Comparison of ENCODE assay signal across 12 cellular contexts in genomic region chr9:127444283-127444920, GRCh38. TPM values are rescaled to one million over a fixed set of nuclear protein-coding genes. Genes with fewer than 3 reads are reported as not detected.
A peak's percentile ranks its signal among the peaks of the same experiment; 100 is the strongest.
DNase-seq lines count a peak whose midpoint lies in the region; ATAC-seq and TF ChIP-seq lines count a peak whose summit lies in the region.
"Had no signal": no experiment of that assay in that cellular context is flagged by ENCODE, and none has a peak within 500 bp of the region (broad histone marks: within the 10 kb centered on the region; RNA-seq: fewer than 3 reads in every experiment).

No MANE protein-coding gene starts in this region.

- peaks cover 89% of the 10 kb centered on the region for H3K36me3 Mint-ChIP-seq in MCF 10A (ENCODE audit: insufficient read depth, unreplicated experiment)
- peaks cover 95% of the 10 kb centered on the region for H3K36me3 Mint-ChIP-seq in endodermal cell (ENCODE audit: low read depth)
- H3K36me3 Mint-ChIP-seq in stimulated activated naive CD8-positive, alpha-beta T cell treated with anti-CD3 and anti-CD28 coated beads, Interleukin-15, Interleukin-2, amounts not matched to agents 100 ng/mL and 50 ng/mL, for 24 hours (ENCODE audit: low read depth) = peaks cover 87% of the 10 kb centered on the region

- H4K20me1 ChIP-seq in mammary epithelial cell (ENCODE audit: insufficient read depth, low read length) = peaks cover 22% of the 10 kb centered on the region

- in situ Hi-C loops in mammary epithelial cell (cut with MboI; ENCODE audit: low sequenced_read_pairs in 2 of 2) = loop anchor here in 1 of 2 donors (10.0 kb wide), 1 partner anchor 60 kb away; no protein-coding TSS in a partner anchor
- in situ Hi-C loops in Panc1 (cut with HindIII; ENCODE audit: low pct_unique_long_range_greater_than_20kb, low sequenced_read_pairs) = no loop called here

- H3K4me2 ChIP-seq in mammary epithelial cell (ENCODE audit: insufficient read depth, low read depth, low read length) = no peak overlapping the region

- H3K9ac ChIP-seq in mammary epithelial cell (ENCODE audit: insufficient read depth, low read length) (no peak overlapping the region), endodermal cell (ENCODE audit: extremely low read depth, low read length, poor library complexity, severe bottlenecking) (no peak overlapping the region)

- BruUV-seq in MCF 10A (replicated peaks; lab: Mats Ljungman, UMichigan) = no TSS peak
- no TSS peak for BruUV-seq in mammary epithelial cell (replicated peaks; lab: Mats Ljungman, UMichigan)
- BruUV-seq in Panc1 (replicated peaks; lab: Mats Ljungman, UMichigan) = no TSS peak

- dilution Hi-C loops in mammary epithelial cell (cut with HindIII; ENCODE audit: low sequenced_read_pairs) = loop anchor here (5.0 kb wide), 1 partner anchor 38 kb away; no protein-coding TSS in a partner anchor

- intact Hi-C loops in MCF 10A (cut with micrococcal nuclease) = loop anchor here (10.0 kb wide), 1 partner anchor 230 kb away; no protein-coding TSS in a partner anchor
- intact Hi-C loops in mammary epithelial cell (cut with micrococcal nuclease) = no loop called here
- intact Hi-C loops in Panc1 (cut with micrococcal nuclease; ENCODE audit: unreplicated experiment) = no loop called here

- peaks cover 13% of the 10 kb centered on the region for H3K4me1 ChIP-seq in mammary epithelial cell (ENCODE audit: insufficient read depth, low read length)
- peaks cover 11% of the 10 kb centered on the region for H3K4me1 ChIP-seq in Panc1 (ENCODE audit: control insufficient read depth, insufficient read depth, low read length)
- H3K4me1 ChIP-seq in endodermal cell (ENCODE audit: control insufficient read depth, insufficient read depth, low read length) = no peaks in the 10 kb centered on the region

- H3K9me3 ChIP-seq in mammary epithelial cell (replicated peaks; ENCODE audit: insufficient read depth, low read length) = peaks cover 14% of the 10 kb centered on the region
- peaks cover 5% of the 10 kb centered on the region; the same call in 1 of the 2 replicates for H3K9me3 ChIP-seq in Panc1 (ENCODE audit: control insufficient read depth, insufficient read depth, low read depth, low read length)
- H3K9me3 ChIP-seq in endodermal cell (ENCODE audit: control insufficient read depth, low read length) = no peaks in the 10 kb centered on the region

- DNase-seq in MCF 10A (ENCODE audit: unreplicated experiment) (no peak), mammary epithelial cell (no peak), Panc1 (ENCODE audit: low read depth, low spot score) (no peak), endodermal cell (peak; percentile 63), medulla oblongata (ENCODE audit: extremely low spot score) (no peak), NCI-H146 (lab: John Stamatoyannopoulos, UW) (no peak)
- DNase-seq: CD4-positive, alpha-beta T cell; effector memory CD8-positive, alpha-beta T cell; heart left ventricle; NCI-H2081 had no signal

- H3K27ac Mint-ChIP-seq in MCF 10A (ENCODE audit: low read depth, unreplicated experiment) (peak overlapping the region; percentile 66), endodermal cell (no peak overlapping the region)
- peak overlapping the region; percentile 59 for H3K27ac Mint-ChIP-seq in stimulated activated naive CD8-positive, alpha-beta T cell treated with anti-CD3 and anti-CD28 coated beads, Interleukin-15, Interleukin-2, amounts not matched to agents 100 ng/mL and 50 ng/mL, for 24 hours
- H3K27ac Mint-ChIP-seq: CD4-positive, alpha-beta T cell had no signal

- H3K4me3 Mint-ChIP-seq in MCF 10A (ENCODE audit: unreplicated experiment) (no peak overlapping the region), endodermal cell (no peak overlapping the region)
- no peak overlapping the region for H3K4me3 Mint-ChIP-seq in stimulated activated naive CD8-positive, alpha-beta T cell treated with anti-CD3 and anti-CD28 coated beads, Interleukin-15, Interleukin-2, amounts not matched to agents 100 ng/mL and 50 ng/mL, for 24 hours
- H3K4me3 Mint-ChIP-seq: CD4-positive, alpha-beta T cell; effector memory CD8-positive, alpha-beta T cell had no signal

- ATAC-seq in Panc1 (peak; percentile 11), GM18873 (IDR thresholded peaks at IDR 0.05; ENCODE audit: low FRiP score, unreplicated experiment) (no peak)
- ATAC-seq: effector memory CD8-positive, alpha-beta T cell had no signal

- H3K27ac ChIP-seq in mammary epithelial cell (ENCODE audit: insufficient read depth, low read depth, low read length) (no peak overlapping the region), Panc1 (ENCODE audit: low read length) (no peak overlapping the region), endodermal cell (ENCODE audit: low read depth, low read length) (no peak overlapping the region)

- CTCF ChIA-PET in MCF 10A (lab: Yijun Ruan, JAX) = interaction anchor here (0.6 to 0.7 kb wide), 3 partner anchors 84 to 229 kb away, joined by 3 to 4 read pairs (median 4); no protein-coding TSS in a partner anchor
- CTCF ChIA-PET in mammary epithelial cell (lab: Charles Lee; ENCODE audit: low non-redundant PET) = no interaction called here
- CTCF ChIA-PET in Panc1 (lab: Charles Lee) = interaction anchor here (0.7 kb wide), 1 partner anchor 147 kb away, joined by 5 read pairs; no protein-coding TSS in a partner anchor

- peaks cover 21% of the 10 kb centered on the region for H3K79me2 ChIP-seq in mammary epithelial cell (ENCODE audit: insufficient read depth, low read length)

- H3K9me3 Mint-ChIP-seq in MCF 10A (ENCODE audit: unreplicated experiment) (no peaks in the 10 kb centered on the region), endodermal cell (peaks cover 34% of the 10 kb centered on the region)
- peaks cover 8% of the 10 kb centered on the region for H3K9me3 Mint-ChIP-seq in stimulated activated naive CD8-positive, alpha-beta T cell treated with anti-CD3 and anti-CD28 coated beads, Interleukin-15, Interleukin-2, amounts not matched to agents 100 ng/mL and 50 ng/mL, for 24 hours
- H3K9me3 Mint-ChIP-seq: CD4-positive, alpha-beta T cell; effector memory CD8-positive, alpha-beta T cell had no signal

- peaks cover 48% of the 10 kb centered on the region for H3K36me3 ChIP-seq in mammary epithelial cell (ENCODE audit: insufficient read depth, low read length)
- peaks cover 13% of the 10 kb centered on the region for H3K36me3 ChIP-seq in Panc1 (ENCODE audit: control insufficient read depth, insufficient read depth, low read length)
- peaks cover 57% of the 10 kb centered on the region for H3K36me3 ChIP-seq in endodermal cell (ENCODE audit: control insufficient read depth, insufficient read depth, low read length)

- H3K27me3 Mint-ChIP-seq in MCF 10A (ENCODE audit: insufficient read depth, unreplicated experiment) (no peaks in the 10 kb centered on the region), endodermal cell (ENCODE audit: insufficient read depth) (no peaks in the 10 kb centered on the region)
- no peaks in the 10 kb centered on the region for H3K27me3 Mint-ChIP-seq in stimulated activated naive CD8-positive, alpha-beta T cell treated with anti-CD3 and anti-CD28 coated beads, Interleukin-15, Interleukin-2, amounts not matched to agents 100 ng/mL and 50 ng/mL, for 24 hours
- H3K27me3 Mint-ChIP-seq: CD4-positive, alpha-beta T cell; effector memory CD8-positive, alpha-beta T cell had no signal

- H3K27me3 ChIP-seq in mammary epithelial cell (ENCODE audit: insufficient read depth, low read length) (no peaks in the 10 kb centered on the region), Panc1 (ENCODE audit: control insufficient read depth, insufficient read depth, low read length) (no peaks in the 10 kb centered on the region), endodermal cell (ENCODE audit: control insufficient read depth, insufficient read depth, low read length, poor library complexity, severe bottlenecking) (no peaks in the 10 kb centered on the region)
- H3K27me3 ChIP-seq: heart left ventricle had no signal

- WGBS in mammary epithelial cell (ENCODE audit: low coverage, missing lambda C conversion rate) = over 99% methylated on average over 17 of the region's 17 CpGs
- WGBS in endodermal cell (ENCODE audit: insufficient coverage in 1 of 2, insufficient read length in 1 of 2), 2 experiments = 92 to 97% methylated on average over 14 to 17 of the region's 17 CpGs

- peaks cover 40% of the 10 kb centered on the region for H3K4me1 Mint-ChIP-seq in MCF 10A (ENCODE audit: insufficient read depth, unreplicated experiment)
- peaks cover 17% of the 10 kb centered on the region for H3K4me1 Mint-ChIP-seq in endodermal cell
- H3K4me1 Mint-ChIP-seq in stimulated activated naive CD8-positive, alpha-beta T cell treated with anti-CD3 and anti-CD28 coated beads, Interleukin-15, Interleukin-2, amounts not matched to agents 100 ng/mL and 50 ng/mL, for 24 hours (ENCODE audit: low read depth) = peaks cover 31% of the 10 kb centered on the region

- POLR2A ChIA-PET in MCF 10A (lab: Yijun Ruan, JAX) (interaction anchor here (0.8 to 2.2 kb wide), 8 partner anchors 8 to 230 kb away, joined by 3 to 12 read pairs (median 4); partner anchors contain the start of gene ZNF79), Panc1 (lab: Charles Lee) (interaction anchor here (0.5 to 0.7 kb wide), 4 partner anchors 11 to 347 kb away, joined by 3 to 8 read pairs (median 4); no protein-coding TSS in a partner anchor)

- no peak overlapping the region for H3K4me3 ChIP-seq in mammary epithelial cell (replicated peaks in 1 of 3; ENCODE audit: insufficient read depth in 1 of 3, low read depth in 2 of 3, low read length in 3 of 3)
- H3K4me3 ChIP-seq in Panc1 (ENCODE audit: low read depth in 2 of 2, low read length in 2 of 2) = no peak overlapping the region
- no peak overlapping the region for H3K4me3 ChIP-seq in endodermal cell (ENCODE audit: low read length)
- H3K4me3 ChIP-seq: heart left ventricle had no signal

- TF ChIP-seq CTCF in MCF 10A (IDR thresholded peaks at IDR 0.05; ENCODE audit: unreplicated experiment) (no peak), mammary epithelial cell (conservative IDR thresholded peaks at IDR 0.05 in 1 of 2, IDR thresholded peaks at IDR 0.05 in 1 of 2; ENCODE audit: extremely low read depth in 1 of 2, insufficient read depth in 1 of 2, low read depth in 1 of 2, low read length in 2 of 2) (no peak), Panc1 (IDR thresholded peaks at IDR 0.05) (no peak), endodermal cell (conservative IDR thresholded peaks at IDR 0.05) (no peak)

- H2AFZ ChIP-seq in mammary epithelial cell (ENCODE audit: low read depth, low read length) = no peak overlapping the region

RNA-seq across cellular contexts. Expression of gene RPL12, which starts 6.8 kb away (rescaled TPM):
- 3,086 and 3,252 TPM in 2 replicates for total RNA-seq in MCF 10A (2022)
- 1,000 to 10,000 TPM; 1,316 to 1,441 TPM for total RNA-seq in mammary epithelial cell
- 2,249 TPM for polyA plus RNA-seq in mammary epithelial cell
- polyA minus RNA-seq in mammary epithelial cell = 561 TPM
- total RNA-seq in Panc1 (2021; ENCODE audit: unreplicated experiment) = 951 TPM
- polyA plus RNA-seq in Panc1 (2012; ENCODE audit: insufficient read length) = 1,315 TPM
- 1,000 to 10,000 TPM; 1,241 to 1,436 TPM for total RNA-seq in endodermal cell
- polyA plus RNA-seq in endodermal cell (2013, experiment 1 of 2) = 1,289 TPM
- 1,216 TPM for polyA plus RNA-seq in endodermal cell (2013, experiment 2 of 2)

RNA-seq across cellular contexts. Expression of gene LRSAM1, which starts 6.9 kb away (rescaled TPM):
- total RNA-seq in MCF 10A (2022) (23.5 and 26.2 TPM in 2 replicates), mammary epithelial cell (10 to 100 TPM; 15.5 to 20.6 TPM), Panc1 (2021; ENCODE audit: unreplicated experiment) (15.4 TPM), endodermal cell (10 to 100 TPM; 18.4 to 19.8 TPM)
- 9.1 TPM for polyA plus RNA-seq in mammary epithelial cell
- 17.2 TPM for polyA minus RNA-seq in mammary epithelial cell
- polyA plus RNA-seq in Panc1 (2012; ENCODE audit: insufficient read length) = 21.1 TPM
- 18.1 TPM for polyA plus RNA-seq in endodermal cell (2013, experiment 1 of 2)
- 17.8 TPM for polyA plus RNA-seq in endodermal cell (2013, experiment 2 of 2)

RNA-seq across cellular contexts. Expression of gene ZNF79, which starts 20.2 kb away (rescaled TPM):
- 7.9 and 9.3 TPM in 2 replicates for total RNA-seq in MCF 10A (2022)
- 10 to 100 TPM; 10.5 to 16.8 TPM for total RNA-seq in mammary epithelial cell
- polyA plus RNA-seq in mammary epithelial cell = 6.3 TPM
- 15.7 TPM for polyA minus RNA-seq in mammary epithelial cell
- 5.4 TPM for total RNA-seq in Panc1 (2021; ENCODE audit: unreplicated experiment)
- polyA plus RNA-seq in Panc1 (2012; ENCODE audit: insufficient read length) = 3.5 TPM
- total RNA-seq in endodermal cell = 1 to 10 TPM; 7.4 to 9.1 TPM
- polyA plus RNA-seq in endodermal cell (2013, experiment 1 of 2) = 8.0 TPM
- polyA plus RNA-seq in endodermal cell (2013, experiment 2 of 2) = 7.7 TPM

RNA-seq across cellular contexts. Expression of gene SLC2A8, which starts 47.4 kb away (rescaled TPM):
- total RNA-seq in MCF 10A (2022) = 13.7 and 14.0 TPM in 2 replicates
- 10 to 100 TPM in 1 of 2 donors, 1 to 10 TPM in 1; 8.0 to 17.1 TPM for total RNA-seq in mammary epithelial cell
- 9.6 TPM for polyA plus RNA-seq in mammary epithelial cell
- 0.52 TPM for polyA minus RNA-seq in mammary epithelial cell
- total RNA-seq in Panc1 (2021; ENCODE audit: unreplicated experiment) = 55.7 TPM
- polyA plus RNA-seq in Panc1 (2012; ENCODE audit: insufficient read length) = 38.1 TPM
- total RNA-seq in endodermal cell = 10 to 100 TPM; 33.6 to 40.3 TPM
- 21.9 TPM for polyA plus RNA-seq in endodermal cell (2013, experiment 1 of 2)
- 22.1 TPM for polyA plus RNA-seq in endodermal cell (2013, experiment 2 of 2)
